ENCODE assay signal across 8 cellular contexts in genomic region chr6:56659721-56660373, GRCh38. TPM values are rescaled to one million over a fixed set of nuclear protein-coding genes. Genes with fewer than 3 reads are reported as not detected.
DNase-seq lines count a peak whose midpoint lies in the region; ATAC-seq and TF ChIP-seq lines count a peak whose summit lies in the region.

No MANE protein-coding gene starts in this region.

- in situ Hi-C loops in GM13977 (cut with MboI; ENCODE audit: low pct_unique_long_range_greater_than_20kb, low sequenced_read_pairs, unreplicated experiment): no loop called here

- H3K4me3 ChIP-seq in CD4-positive, alpha-beta memory T cell (ENCODE audit: low read length in 2 of 2): no peak overlapping the region

- peak; percentile 88 for ATAC-seq in GM21381 (IDR thresholded peaks at IDR 0.05; ENCODE audit: unreplicated experiment)
- peak; percentile 58 for ATAC-seq in HG03280 (IDR thresholded peaks at IDR 0.05; ENCODE audit: unreplicated experiment)
- ATAC-seq in natural killer cell treated with Interleukin-12 subunit alpha and Interleukin-12 subunit beta and Interleukin-15 and Interleukin-18, amount 100 ng/mL, for 72 hours: no peak

- no peaks in the 10 kb centered on the region for H3K27me3 ChIP-seq in CD4-positive, alpha-beta memory T cell (ENCODE audit: insufficient read depth, low read length)

- H3K36me3 Mint-ChIP-seq in natural killer cell treated with Interleukin-12 subunit alpha and Interleukin-12 subunit beta and Interleukin-15 and Interleukin-18, amount 100 ng/mL, for 72 hours: no peaks in the 10 kb centered on the region
- no peaks in the 10 kb centered on the region for H3K36me3 Mint-ChIP-seq in CD4-positive, alpha-beta memory T cell
- no peaks in the 10 kb centered on the region for H3K36me3 Mint-ChIP-seq in activated CD4-positive, alpha-beta memory T cell treated with anti-CD3 and anti-CD28 coated beads, Interleukin-2, amount 10 ng/mL, durations not matched to agents 7 days and 5 days (ENCODE audit: low read depth)

- intact Hi-C loops in CD4-positive, alpha-beta memory T cell (cut with micrococcal nuclease): no loop called here

- POLR2A ChIA-PET in CD4-positive, alpha-beta memory T cell (lab: Charles Lee; ENCODE audit: partially characterized antibody): no interaction called here
- POLR2A ChIA-PET in activated CD4-positive, alpha-beta memory T cell treated with anti-CD3 and anti-CD28 coated beads, Interleukin-2, amount 10 ng/mL, durations not matched to agents 7 days and 5 days (lab: Charles Lee): no interaction called here

- no peaks in the 10 kb centered on the region for H3K36me3 ChIP-seq in CD4-positive, alpha-beta memory T cell (ENCODE audit: insufficient read depth, low read length)

- H3K4me1 Mint-ChIP-seq in natural killer cell treated with Interleukin-12 subunit alpha and Interleukin-12 subunit beta and Interleukin-15 and Interleukin-18, amount 100 ng/mL, for 72 hours (ENCODE audit: low read depth in 2 of 2): no peaks in the 10 kb centered on the region
- peaks cover 0 to 4% (median 0%) of the 10 kb centered on the region in 4 donors for H3K4me1 Mint-ChIP-seq in CD4-positive, alpha-beta memory T cell
- peaks cover 11% of the 10 kb centered on the region for H3K4me1 Mint-ChIP-seq in activated CD4-positive, alpha-beta memory T cell treated with anti-CD3 and anti-CD28 coated beads, Interleukin-2, amount 10 ng/mL, durations not matched to agents 7 days and 5 days

- H3K4me1 ChIP-seq in CD4-positive, alpha-beta memory T cell (ENCODE audit: insufficient read depth, low read length): no peaks in the 10 kb centered on the region

- H3K4me3 Mint-ChIP-seq in natural killer cell treated with Interleukin-12 subunit alpha and Interleukin-12 subunit beta and Interleukin-15 and Interleukin-18, amount 100 ng/mL, for 72 hours: no peak overlapping the region
- no peak overlapping the region for H3K4me3 Mint-ChIP-seq in CD4-positive, alpha-beta memory T cell
- H3K4me3 Mint-ChIP-seq in activated CD4-positive, alpha-beta memory T cell treated with anti-CD3 and anti-CD28 coated beads, Interleukin-2, amount 10 ng/mL, durations not matched to agents 7 days and 5 days: no peak overlapping the region

- CTCF ChIA-PET in CD4-positive, alpha-beta memory T cell (lab: Charles Lee; ENCODE audit: partially characterized antibody): no interaction called here
- CTCF ChIA-PET in activated CD4-positive, alpha-beta memory T cell treated with anti-CD3 and anti-CD28 coated beads, Interleukin-2, amount 10 ng/mL, durations not matched to agents 7 days and 5 days (lab: Charles Lee): no interaction called here

- H3K27me3 Mint-ChIP-seq in natural killer cell treated with Interleukin-12 subunit alpha and Interleukin-12 subunit beta and Interleukin-15 and Interleukin-18, amount 100 ng/mL, for 72 hours: no peaks in the 10 kb centered on the region
- peaks cover 0 to 1% of the 10 kb centered on the region in 2 donors for H3K27me3 Mint-ChIP-seq in CD4-positive, alpha-beta memory T cell
- H3K27me3 Mint-ChIP-seq in activated CD4-positive, alpha-beta memory T cell treated with anti-CD3 and anti-CD28 coated beads, Interleukin-2, amount 10 ng/mL, durations not matched to agents 7 days and 5 days: no peaks in the 10 kb centered on the region

- DNase-seq in GM13977 (ENCODE audit: low spot score) (peak; percentile 32), epithelial cell of prostate (ENCODE audit: low read depth, low spot score) (peak; percentile 46)
- no peak for DNase-seq in natural killer cell treated with Interleukin-12 subunit alpha and Interleukin-12 subunit beta and Interleukin-15 and Interleukin-18, amount 100 ng/mL, for 72 hours (ENCODE audit: low spot score)
- no peak for DNase-seq in activated CD8-positive, alpha-beta memory T cell treated with anti-CD3 and anti-CD28 coated beads, Interleukin-2, amount 50 U/mL, for 4 hours
- no peak for DNase-seq in CD4-positive, alpha-beta memory T cell
- DNase-seq in activated CD4-positive, alpha-beta memory T cell treated with anti-CD3 and anti-CD28 coated beads, Interleukin-2, amount 10 ng/mL, durations not matched to agents 7 days and 5 days: no peak

- no peaks in the 10 kb centered on the region for H3K9me3 ChIP-seq in CD4-positive, alpha-beta memory T cell (ENCODE audit: control insufficient read depth in 1 of 2, low read length in 2 of 2)

- no peaks in the 10 kb centered on the region for H3K9me3 Mint-ChIP-seq in natural killer cell treated with Interleukin-12 subunit alpha and Interleukin-12 subunit beta and Interleukin-15 and Interleukin-18, amount 100 ng/mL, for 72 hours
- peaks cover 0 to 2% (median 0%) of the 10 kb centered on the region in 8 donors for H3K9me3 Mint-ChIP-seq in CD4-positive, alpha-beta memory T cell
- no peaks in the 10 kb centered on the region for H3K9me3 Mint-ChIP-seq in activated CD4-positive, alpha-beta memory T cell treated with anti-CD3 and anti-CD28 coated beads, Interleukin-2, amount 10 ng/mL, durations not matched to agents 7 days and 5 days

- H3K27ac ChIP-seq in epithelial cell of prostate: peak overlapping the region; percentile 97
- H3K27ac ChIP-seq in CD4-positive, alpha-beta memory T cell (ENCODE audit: low read depth, low read length): no peak overlapping the region

- TF ChIP-seq CTCF in GM13977 (IDR thresholded peaks at IDR 0.05; ENCODE audit: extremely low read depth, insufficient read depth, missing control alignments): no peak

- H3K27ac Mint-ChIP-seq in natural killer cell treated with Interleukin-12 subunit alpha and Interleukin-12 subunit beta and Interleukin-15 and Interleukin-18, amount 100 ng/mL, for 72 hours: no peak overlapping the region
- no peak overlapping the region for H3K27ac Mint-ChIP-seq in CD4-positive, alpha-beta memory T cell
- H3K27ac Mint-ChIP-seq in activated CD4-positive, alpha-beta memory T cell treated with anti-CD3 and anti-CD28 coated beads, Interleukin-2, amount 10 ng/mL, durations not matched to agents 7 days and 5 days: no peak overlapping the region

RNA-seq across cellular contexts. Expression of gene DST, which starts 17.2 kb away (rescaled TPM):
- 10 to 100 TPM in 1 of 2 donors, 1 to 10 TPM in 1; 6.0 to 10.1 TPM for total RNA-seq in natural killer cell treated with Interleukin-12 subunit alpha and Interleukin-12 subunit beta and Interleukin-15 and Interleukin-18, amount 100 ng/mL, for 72 hours
- total RNA-seq in CD4-positive, alpha-beta memory T cell: 1 to 10 TPM; 8.1 to 8.8 TPM
- polyA plus RNA-seq in CD4-positive, alpha-beta memory T cell: 1 to 10 TPM; 1.1 to 2.2 TPM
- total RNA-seq in activated CD4-positive, alpha-beta memory T cell treated with anti-CD3 and anti-CD28 coated beads, Interleukin-2, amount 10 ng/mL, durations not matched to agents 7 days and 5 days: 1 to 10 TPM; 5.4 to 5.5 TPM

Comparison
In these comparisons a context has a peak if more than half of its experiments do, and no peak if none do; other contexts are left out.
1. DNase-seq: peak in GM13977 (single experiment) and epithelial cell of prostate (single experiment); none in natural killer cell treated with Interleukin-12 subunit alpha and Interleukin-12 subunit beta and Interleukin-15 and Interleukin-18, amount 100 ng/mL, for 72 hours (single experiment), activated CD8-positive, alpha-beta memory T cell treated with anti-CD3 and anti-CD28 coated beads, Interleukin-2, amount 50 U/mL, for 4 hours (single experiment), CD4-positive, alpha-beta memory T cell (0 of 5) and activated CD4-positive, alpha-beta memory T cell treated with anti-CD3 and anti-CD28 coated beads, Interleukin-2, amount 10 ng/mL, durations not matched to agents 7 days and 5 days (single experiment).
2. ATAC-seq: peak in GM21381 (single experiment) and HG03280 (single experiment); none in natural killer cell treated with Interleukin-12 subunit alpha and Interleukin-12 subunit beta and Interleukin-15 and Interleukin-18, amount 100 ng/mL, for 72 hours (0 of 2).